ENCODE assay signal across 10 cellular contexts in genomic region chr6:52929321-52930164, GRCh38. TPM values are rescaled to one million over a fixed set of nuclear protein-coding genes. Genes with fewer than 3 reads are reported as not detected.
A peak's percentile ranks its signal among the peaks of the same experiment; 100 is the strongest.
DNase-seq lines count a peak whose midpoint lies in the region; ATAC-seq and TF ChIP-seq lines count a peak whose summit lies in the region.
"Had no signal": no experiment of that assay in that cellular context is flagged by ENCODE, and none has a peak within 500 bp of the region (broad histone marks: within the 10 kb centered on the region; RNA-seq: fewer than 3 reads in every experiment).

No MANE protein-coding gene starts in this region.

- ATAC-seq in HG02571 (IDR thresholded peaks at IDR 0.05; ENCODE audit: unreplicated experiment) (no peak), GM21423 (IDR thresholded peaks at IDR 0.05; ENCODE audit: unreplicated experiment) (no peak), T-helper 17 cell (no peak), GM21390 (IDR thresholded peaks at IDR 0.05; ENCODE audit: unreplicated experiment) (no peak)

- H2BK120ac ChIP-seq in mesendoderm (ENCODE audit: low read depth, low read length) = no peak overlapping the region

- no peak for TF ChIP-seq CTCF in BJ (IDR thresholded peaks at IDR 0.05; ENCODE audit: insufficient read depth, low read depth, low read length)
- no peak for TF ChIP-seq CTCF in brain microvascular endothelial cell (IDR thresholded peaks at IDR 0.05; ENCODE audit: low read depth, low read length, missing control alignments)

- no peak overlapping the region for H2BK5ac ChIP-seq in mesendoderm (ENCODE audit: low read length)

- H3K27ac Mint-ChIP-seq in T-helper 17 cell = no peak overlapping the region

- H3K4me3 ChIP-seq in BJ (ENCODE audit: low read depth, low read length) (no peak overlapping the region), brain microvascular endothelial cell (ENCODE audit: low read depth, low read length) (no peak overlapping the region), mesendoderm (ENCODE audit: low read length) (no peak overlapping the region)

- peaks cover 2% of the 10 kb centered on the region for H3K4me1 Mint-ChIP-seq in T-helper 17 cell

- H3K4me1 ChIP-seq in mesendoderm (ENCODE audit: control insufficient read depth, low read depth, low read length) = no peaks in the 10 kb centered on the region

- no peak overlapping the region for H3K56ac ChIP-seq in mesendoderm (ENCODE audit: low read length)

- H3K4me3 Mint-ChIP-seq in T-helper 17 cell = no peak overlapping the region

- no peaks in the 10 kb centered on the region for H3K27me3 ChIP-seq in BJ (ENCODE audit: control insufficient read depth, insufficient read depth, low read length)
- H3K27me3 ChIP-seq in brain microvascular endothelial cell (replicated peaks) = no peaks in the 10 kb centered on the region
- no peaks in the 10 kb centered on the region for H3K27me3 ChIP-seq in mesendoderm (ENCODE audit: insufficient read depth, low read length, poor library complexity)

- H2BK15ac ChIP-seq in mesendoderm (replicated peaks; ENCODE audit: low read depth) = no peak overlapping the region

- peaks cover 30% of the 10 kb centered on the region for H3K27me3 Mint-ChIP-seq in T-helper 17 cell

- H4K5ac ChIP-seq in mesendoderm (ENCODE audit: low read length) = no peak overlapping the region

- H3K9me3 ChIP-seq in T-helper 17 cell (ENCODE audit: control insufficient read depth, low read length, poor library complexity, severe bottlenecking) = no peaks in the 10 kb centered on the region

- H3K27ac ChIP-seq in brain microvascular endothelial cell (no peak overlapping the region), mesendoderm (ENCODE audit: low read depth, low read length) (no peak overlapping the region)

- H2AK5ac ChIP-seq in mesendoderm (ENCODE audit: low read length) = peak overlapping the region; percentile 30

- DNase-seq in BJ (ENCODE audit: low read depth) (peak; percentile 45), NCI-H226 (peak; percentile 91), brain microvascular endothelial cell (peak; percentile 79), mesendoderm (no peak), T-helper 17 cell (no peak)
- DNase-seq: head of caudate nucleus, NCI-H2081 treated with DMSO at 0.1 percent for 48 hours had no signal

- in situ Hi-C loops in brain microvascular endothelial cell (cut with HindIII; ENCODE audit: low pct_ligation_motif_present, low sequenced_read_pairs) = no loop called here

- no peaks in the 10 kb centered on the region for H3K36me3 Mint-ChIP-seq in T-helper 17 cell (ENCODE audit: low read depth)

- no peak overlapping the region for H3K9ac ChIP-seq in mesendoderm (ENCODE audit: low read length)

- CTCF ChIA-PET in BJ (lab: Yijun Ruan, JAX) = no interaction called here

- no peak overlapping the region for H3K23ac ChIP-seq in mesendoderm (ENCODE audit: low read length)

- H3K18ac ChIP-seq in mesendoderm (ENCODE audit: low read length) = no peak overlapping the region

- no peaks in the 10 kb centered on the region for H3K79me2 ChIP-seq in mesendoderm (ENCODE audit: control insufficient read depth, insufficient read depth, low read length)

- WGBS in mesendoderm (ENCODE audit: extremely low coverage, insufficient coverage, low lambda C conversion rate) = no CpG with 5 or more reads among the region's 6 CpGs

- H3K79me1 ChIP-seq in mesendoderm (ENCODE audit: low read length) = no peaks in the 10 kb centered on the region

- no peak overlapping the region for H3K4me2 ChIP-seq in mesendoderm (ENCODE audit: low read length)

- no peak overlapping the region for H3K4ac ChIP-seq in mesendoderm (ENCODE audit: low read depth, low read length)

- POLR2A ChIA-PET in BJ (lab: Charles Lee) = no interaction called here

- H3K36me3 ChIP-seq in BJ (ENCODE audit: control insufficient read depth, insufficient read depth, low read length) (no peaks in the 10 kb centered on the region), brain microvascular endothelial cell (replicated peaks) (no peaks in the 10 kb centered on the region), mesendoderm (ENCODE audit: control insufficient read depth, insufficient read depth, low read length) (no peaks in the 10 kb centered on the region)

- H4K8ac ChIP-seq in mesendoderm (ENCODE audit: low read depth, low read length) = no peak overlapping the region

RNA-seq across cellular contexts. Expression of gene GSTA3, which starts 20.0 kb away (rescaled TPM):
- polyA plus RNA-seq in BJ (2011; rRNA removed) = not detected in 2 replicates
- not detected in 2 replicates for polyA minus RNA-seq in BJ (2011; rRNA and poly(A)+ RNA removed)
- not detected for polyA plus RNA-seq in mesendoderm (2013, experiment 1 of 2)
- polyA plus RNA-seq in mesendoderm (2013, experiment 2 of 2) = not detected
- not detected for total RNA-seq in T-helper 17 cell

Comparison
In these comparisons a context has a peak if more than half of its experiments do, and no peak if none do; other contexts are left out.
1. DNase-seq: peak in BJ (single experiment), NCI-H226 (single experiment) and brain microvascular endothelial cell (single experiment); none in mesendoderm (single experiment) and T-helper 17 cell (0 of 3).